Comparison of ENCODE assay signal across 15 cellular contexts in the genomic region with DNA sequence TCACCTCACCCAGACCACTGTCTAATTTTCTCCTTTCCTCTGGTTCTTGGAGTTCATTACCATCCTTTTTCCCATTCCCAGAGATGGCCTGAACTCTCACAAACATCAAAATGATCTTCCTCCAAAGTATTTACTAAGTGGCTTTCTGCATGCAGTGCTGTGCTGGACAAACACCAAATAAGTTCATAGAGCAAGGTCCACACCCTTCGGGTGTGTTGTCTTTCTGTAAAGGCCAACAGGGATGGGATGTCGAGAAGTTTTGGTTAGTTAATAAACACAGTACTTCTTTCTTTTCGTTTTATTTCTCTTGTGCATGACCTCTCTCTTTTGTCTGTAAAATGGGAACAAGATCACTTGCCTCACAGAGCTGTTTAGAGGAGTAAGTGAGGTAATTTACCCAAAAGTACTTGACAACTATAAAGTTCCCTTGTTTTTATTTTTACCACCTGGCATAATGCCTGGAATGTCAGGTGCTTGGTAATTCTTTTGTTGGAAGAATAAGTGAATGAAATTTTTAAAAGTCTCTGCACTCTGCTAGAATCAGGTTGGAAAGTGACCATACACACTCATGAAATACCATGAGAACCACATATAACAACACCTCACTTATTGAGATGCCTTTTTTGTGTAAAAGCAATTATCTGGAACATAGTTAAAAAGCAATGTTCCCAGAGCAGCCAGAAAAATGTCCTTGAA. TPM values are rescaled to one million over a fixed set of nuclear protein-coding genes. Genes with fewer than 3 reads are reported as not detected.
DNase-seq lines count a peak whose midpoint lies in the region; ATAC-seq, FAIRE-seq and TF ChIP-seq lines count a peak whose summit lies in the region.
"Had no signal": no experiment of that assay in that cellular context is flagged by ENCODE, and none has a peak within 500 bp of the region (broad histone marks: within the 10 kb centered on the region; RNA-seq: fewer than 3 reads in every experiment).

No MANE protein-coding gene starts in this region.

- intact Hi-C loops in K562 (cut with micrococcal nuclease): no loop called here
- intact Hi-C loops in lower leg skin (cut with DNase I; ENCODE audit: low total_unique reads): no loop called here

- CTCF ChIA-PET in K562 (lab: Yijun Ruan, JAX; ENCODE audit: low intra/inter-chr PET ratio): no interaction called here

- H3K79me2 ChIP-seq in K562 (ENCODE audit: control insufficient read depth, insufficient read depth, low read length): no peaks in the 10 kb centered on the region

- no peak overlapping the region for H3K4me3 ChIP-seq in K562
- no peak overlapping the region for H3K4me3 ChIP-seq in lower leg skin (ENCODE audit: low read depth, poor library complexity, severe bottlenecking)
- H3K4me3 ChIP-seq: BLaER1 had no signal

- in situ Hi-C loops in K562 (cut with MboI): no loop called here

- H3K4me2 ChIP-seq in K562 (ENCODE audit: insufficient read depth, low read length): no peak overlapping the region
- H3K4me2 ChIP-seq: BLaER1 had no signal

- no peaks in the 10 kb centered on the region; the same call in 1 of the 2 replicates for H4K20me1 ChIP-seq in K562 (replicated peaks; ENCODE audit: control insufficient read depth, insufficient read depth, low read length)
- H4K20me1 ChIP-seq: BLaER1 had no signal

- no peaks in the 10 kb centered on the region for H3K9me1 ChIP-seq in K562 (ENCODE audit: control insufficient read depth, insufficient read depth, low read length)

- TF ChIP-seq EP300 in K562 (IDR thresholded peaks at IDR 0.05; ENCODE audit: low read length): no peak

- H3K9ac ChIP-seq in K562 (ENCODE audit: insufficient read depth in 1 of 2, low read depth in 2 of 2, low read length in 2 of 2): no peak overlapping the region
- H3K9ac ChIP-seq: BLaER1 had no signal

- BruUV-seq in K562 (replicated peaks; lab: Mats Ljungman, UMichigan): no TSS peak

- TF ChIP-seq POLR2A in K562 (conservative IDR thresholded peaks at IDR 0.05) (no peak), lower leg skin (IDR thresholded peaks at IDR 0.05) (no peak)

- no peaks in the 10 kb centered on the region for H3K36me3 ChIP-seq in K562 (ENCODE audit: control insufficient read depth, insufficient read depth, low read length)
- H3K36me3 ChIP-seq: BLaER1 had no signal

- no peak overlapping the region for H3K4me3 Mint-ChIP-seq in nephron

- peaks cover 16 to 30% of the 10 kb centered on the region in 2 experiments for H3K27me3 ChIP-seq in K562 (ENCODE audit: control insufficient read depth in 2 of 2, insufficient read depth in 2 of 2, low read length in 2 of 2)
- H3K27me3 ChIP-seq: BLaER1 had no signal

- no peaks in the 10 kb centered on the region for H3K4me1 ChIP-seq in K562 (replicated peaks in 1 of 2; ENCODE audit: control insufficient read depth in 2 of 2, insufficient read depth in 2 of 2, low read length in 2 of 2)

- ATAC-seq in K562: no peak
- no peak for ATAC-seq in HG02623 (IDR thresholded peaks at IDR 0.05; ENCODE audit: unreplicated experiment)

- H3K36me3 Mint-ChIP-seq in nephron (ENCODE audit: low read depth): no peaks in the 10 kb centered on the region

- no peak overlapping the region for H3K27ac ChIP-seq in K562 (ENCODE audit: extremely low read depth, low read depth, low read length)
- H3K27ac ChIP-seq: BLaER1 had no signal

- WGBS in K562 (ENCODE audit: insufficient coverage, low coverage, missing lambda C conversion rate): 0% methylated on average over 3 of the region's 3 CpGs
- WGBS in lower leg skin, 2 donors: 18 to 32% methylated on average over 3 of the region's 3 CpGs

- TF ChIP-seq CTCF in K562 (IDR thresholded peaks at IDR 0.05 in 2 of 3, conservative IDR thresholded peaks at IDR 0.05 in 1 of 3; ENCODE audit: insufficient read depth in 2 of 3, low read depth in 1 of 3, low read length in 3 of 3): no peak
- no peak for TF ChIP-seq CTCF in nephron (IDR thresholded peaks at IDR 0.05; ENCODE audit: unreplicated experiment in 3 of 3)
- TF ChIP-seq CTCF in lower leg skin (IDR thresholded peaks at IDR 0.05): no peak

- TF ChIP-seq RAD21 in K562 (CRISPR knock-in tag; conservative IDR thresholded peaks at IDR 0.05 in 1 of 2, IDR thresholded peaks at IDR 0.05 in 1 of 2): no peak

- no peak overlapping the region for H2AFZ ChIP-seq in K562 (ENCODE audit: low read depth, low read length)

- FAIRE-seq in K562 (lab: Jason Lieb, UNC): no peak
- FAIRE-seq: GM12892 had no signal

- H3K9me3 Mint-ChIP-seq in nephron: no peaks in the 10 kb centered on the region

- H3K27ac Mint-ChIP-seq in nephron: peak overlapping the region in 2 of 3 experiments; percentile 1 to 22

- peaks cover 42% of the 10 kb centered on the region for H3K4me1 Mint-ChIP-seq in nephron

- no peaks in the 10 kb centered on the region for H3K9me3 ChIP-seq in K562 (replicated peaks; ENCODE audit: control insufficient read depth, insufficient read depth, low read depth, low read length)
- H3K9me3 ChIP-seq: BLaER1 had no signal

- POLR2A ChIA-PET in K562 (lab: Yijun Ruan, JAX): no interaction called here

- peaks cover 3% of the 10 kb centered on the region for H3K27me3 Mint-ChIP-seq in nephron (ENCODE audit: low read depth)

- peak; percentile 41 for DNase-seq in AG20443 (ENCODE audit: low spot score)
- peak; percentile 67 for DNase-seq in DMS79 treated with DMSO at 0.1 percent for 48 hours (lab: John Stamatoyannopoulos, UW)
- DNase-seq in K562 (ENCODE audit: extremely low read depth in 1 of 4, low spot score in 3 of 4): no peak
- DNase-seq in NCI-H2171 (lab: John Stamatoyannopoulos, UW): no peak
- no peak for DNase-seq in lower leg skin (ENCODE audit: low spot score in 2 of 2)
- DNase-seq in HuH-7.5 (ENCODE audit: low spot score): no peak
- DNase-seq: anterior cingulate cortex; dermis blood vessel endothelial cell; Karpas-422; NK-92 treated with Interleukin-12 subunit alpha and Interleukin-12 subunit beta, amount 100 ng/mL, for 24 hours had no signal

RNA-seq across cellular contexts. Expression of a gene that starts 22.8 kb away (rescaled TPM):
- total RNA-seq in K562 (2011; cell fraction: chromatin; rRNA removed; ENCODE audit: low replicate concordance): 0.09 TPM in 1 of 2 replicates, not detected in the other
- total RNA-seq in K562 (2011; cell fraction: nucleolus; rRNA removed): not detected in 2 replicates
- total RNA-seq in K562 (2011; cell fraction: nucleoplasm; rRNA removed): not detected in 2 replicates
- total RNA-seq in K562 (2014; rRNA removed) (not detected in 2 replicates), K562 (2014; rRNA removed; fragmentation: Illumina TruSeq; extraction: Trizol) (not detected in 2 replicates), K562 (2015; rRNA removed; fragmentation: Illumina TruSeq; extraction: Trizol) (0.11 and 0.19 TPM in 2 replicates), K562 (2021) (0.47 TPM in 1 of 2 replicates, not detected in the other), lower leg skin (1 to 10 TPM; 1.1 to 2.9 (median 1.6) TPM)
- polyA plus RNA-seq in K562 (2011; rRNA removed) (0.16 and 0.21 TPM in 2 replicates), K562 (2014; fragmentation: Illumina TruSeq; extraction: Trizol) (0.04 and 0.08 TPM in 2 replicates), K562 (2014; fragmentation: Nextera tagmentation; extraction: Ambion mirVana) (under 1 TPM; 0.48 to 0.62 TPM), K562 (2014; rRNA removed) (0.11 and 0.13 TPM in 2 replicates)
- polyA plus RNA-seq in K562 (2011; cell fraction: cytosol; rRNA removed): 0.09 and 0.21 TPM in 2 replicates
- 0.21 TPM in 1 of 2 replicates, not detected in the other for polyA plus RNA-seq in K562 (2011; cell fraction: nucleus; rRNA removed)
- polyA plus RNA-seq in K562 (2012): 0.29 and 0.91 TPM in 2 replicates
- 0.25 TPM in 1 of 2 replicates, not detected in the other for polyA minus RNA-seq in K562 (2011; rRNA and poly(A)+ RNA removed)
- polyA minus RNA-seq in K562 (2011; cell fraction: cytosol; rRNA and poly(A)+ RNA removed): not detected in 2 replicates
- 0.40 TPM in 1 of 2 replicates, not detected in the other for polyA minus RNA-seq in K562 (2011; cell fraction: nucleus; rRNA and poly(A)+ RNA removed)
- total RNA-seq: dermis blood vessel endothelial cell, SK-MEL-5 had no signal

RNA-seq across cellular contexts. Expression of a gene that starts 56.2 kb away (rescaled TPM):
- 56.2 and 157 TPM in 2 replicates for total RNA-seq in K562 (2011; cell fraction: chromatin; rRNA removed; ENCODE audit: low replicate concordance)
- total RNA-seq in K562 (2011; cell fraction: nucleolus; rRNA removed): 30.2 and 37.0 TPM in 2 replicates
- total RNA-seq in K562 (2011; cell fraction: nucleoplasm; rRNA removed): 68.5 and 112 TPM in 2 replicates
- 35.0 TPM in 2 replicates for total RNA-seq in K562 (2014; rRNA removed)
- 39.1 and 39.6 TPM in 2 replicates for total RNA-seq in K562 (2014; rRNA removed; fragmentation: Illumina TruSeq; extraction: Trizol)
- total RNA-seq in K562 (2015; rRNA removed; fragmentation: Illumina TruSeq; extraction: Trizol): 17.2 and 21.8 TPM in 2 replicates
- 21.7 and 22.2 TPM in 2 replicates for total RNA-seq in K562 (2021)
- polyA plus RNA-seq in K562 (2011; rRNA removed): 58.4 and 67.9 TPM in 2 replicates
- 7.1 and 21.4 TPM in 2 replicates for polyA plus RNA-seq in K562 (2011; cell fraction: cytosol; rRNA removed)
- polyA plus RNA-seq in K562 (2011; cell fraction: nucleus; rRNA removed): 60.5 and 104 TPM in 2 replicates
- 10.0 and 20.1 TPM in 2 replicates for polyA plus RNA-seq in K562 (2012)
- 30.2 and 30.8 TPM in 2 replicates for polyA plus RNA-seq in K562 (2014; fragmentation: Illumina TruSeq; extraction: Trizol)
- 10 to 100 TPM; 18.9 to 21.6 TPM for polyA plus RNA-seq in K562 (2014; fragmentation: Nextera tagmentation; extraction: Ambion mirVana)
- polyA plus RNA-seq in K562 (2014; rRNA removed): 36.9 and 41.2 TPM in 2 replicates
- polyA minus RNA-seq in K562 (2011; rRNA and poly(A)+ RNA removed): 35.5 and 53.3 TPM in 2 replicates
- 9.9 and 12.3 TPM in 2 replicates for polyA minus RNA-seq in K562 (2011; cell fraction: cytosol; rRNA and poly(A)+ RNA removed)
- polyA minus RNA-seq in K562 (2011; cell fraction: nucleus; rRNA and poly(A)+ RNA removed): 64.0 and 118 TPM in 2 replicates
- 10 to 100 TPM; 21.1 to 35.0 (median 25.5) TPM for total RNA-seq in lower leg skin

RNA-seq across cellular contexts. Expression of a gene that starts 56.3 kb away (rescaled TPM):
- 0.56 TPM in 1 of 2 replicates, not detected in the other for total RNA-seq in K562 (2011; cell fraction: chromatin; rRNA removed; ENCODE audit: low replicate concordance)
- 0.26 and 0.50 TPM in 2 replicates for total RNA-seq in K562 (2011; cell fraction: nucleolus; rRNA removed)
- total RNA-seq in K562 (2011; cell fraction: nucleoplasm; rRNA removed): 0.44 and 0.53 TPM in 2 replicates
- total RNA-seq in K562 (2014; rRNA removed) (4.0 and 5.9 TPM in 2 replicates), K562 (2014; rRNA removed; fragmentation: Illumina TruSeq; extraction: Trizol) (5.3 and 5.8 TPM in 2 replicates), K562 (2015; rRNA removed; fragmentation: Illumina TruSeq; extraction: Trizol) (3.3 and 3.5 TPM in 2 replicates), K562 (2021) (4.0 and 4.3 TPM in 2 replicates), lower leg skin (1 to 10 TPM; 1.7 to 9.3 (median 7.4) TPM)
- polyA plus RNA-seq in K562 (2011; rRNA removed) (10.4 and 17.4 TPM in 2 replicates), K562 (2014; fragmentation: Illumina TruSeq; extraction: Trizol) (5.1 and 5.8 TPM in 2 replicates), K562 (2014; fragmentation: Nextera tagmentation; extraction: Ambion mirVana) (10 to 100 TPM; 12.6 to 14.6 TPM), K562 (2014; rRNA removed) (5.7 and 8.2 TPM in 2 replicates)
- polyA plus RNA-seq in K562 (2011; cell fraction: cytosol; rRNA removed): 5.7 and 7.7 TPM in 2 replicates
- polyA plus RNA-seq in K562 (2011; cell fraction: nucleus; rRNA removed): 3.4 and 3.8 TPM in 2 replicates
- polyA plus RNA-seq in K562 (2012): 4.5 and 4.6 TPM in 2 replicates
- polyA minus RNA-seq in K562 (2011; rRNA and poly(A)+ RNA removed): 1.5 and 2.5 TPM in 2 replicates
- 3.7 TPM in 1 of 2 replicates, not detected in the other for polyA minus RNA-seq in K562 (2011; cell fraction: cytosol; rRNA and poly(A)+ RNA removed)
- 0.40 and 0.44 TPM in 2 replicates for polyA minus RNA-seq in K562 (2011; cell fraction: nucleus; rRNA and poly(A)+ RNA removed)

Comparison
In these comparisons a context has a peak if more than half of its experiments do, and no peak if none do; other contexts are left out.
1. DNase-seq: peak in AG20443 (single experiment) and DMS79 treated with DMSO at 0.1 percent for 48 hours (single experiment); none in K562 (0 of 4), NCI-H2171 (single experiment), lower leg skin (0 of 2) and HuH-7.5 (single experiment).